In the genomic region with DNA sequence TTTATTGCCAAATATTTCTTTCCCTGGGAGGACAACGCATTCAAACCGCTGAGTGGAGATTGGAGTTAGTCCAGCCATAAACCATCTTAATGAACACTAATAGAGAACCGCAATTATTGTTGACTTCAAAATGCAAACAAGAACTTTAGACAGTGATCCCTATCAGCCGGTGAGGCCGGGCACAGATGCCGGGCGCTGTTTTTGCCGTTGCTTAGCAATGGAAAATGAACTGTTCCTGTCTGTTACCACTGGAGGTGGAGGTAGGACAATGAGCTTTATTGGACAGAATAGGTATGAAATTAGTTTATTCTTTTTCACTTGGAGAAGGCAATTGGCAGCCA, we compare ENCODE assay signal across 1 cellular context.
TF ChIP-seq lines count a peak whose summit lies in the region.

No MANE protein-coding gene starts in this region.

TF ChIP-seq in HCT116, 20 proteins besides CTCF, POLR2A, EP300 and RAD21 (continued from another document):
- TF ChIP-seq, protein P1, sequence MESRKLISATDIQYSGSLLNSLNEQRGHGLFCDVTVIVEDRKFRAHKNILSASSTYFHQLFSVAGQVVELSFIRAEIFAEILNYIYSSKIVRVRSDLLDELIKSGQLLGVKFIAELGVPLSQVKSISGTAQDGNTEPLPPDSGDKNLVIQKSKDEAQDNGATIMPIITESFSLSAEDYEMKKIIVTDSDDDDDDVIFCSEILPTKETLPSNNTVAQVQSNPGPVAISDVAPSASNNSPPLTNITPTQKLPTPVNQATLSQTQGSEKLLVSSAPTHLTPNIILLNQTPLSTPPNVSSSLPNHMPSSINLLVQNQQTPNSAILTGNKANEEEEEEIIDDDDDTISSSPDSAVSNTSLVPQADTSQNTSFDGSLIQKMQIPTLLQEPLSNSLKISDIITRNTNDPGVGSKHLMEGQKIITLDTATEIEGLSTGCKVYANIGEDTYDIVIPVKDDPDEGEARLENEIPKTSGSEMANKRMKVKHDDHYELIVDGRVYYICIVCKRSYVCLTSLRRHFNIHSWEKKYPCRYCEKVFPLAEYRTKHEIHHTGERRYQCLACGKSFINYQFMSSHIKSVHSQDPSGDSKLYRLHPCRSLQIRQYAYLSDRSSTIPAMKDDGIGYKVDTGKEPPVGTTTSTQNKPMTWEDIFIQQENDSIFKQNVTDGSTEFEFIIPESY (IDR thresholded peaks at IDR 0.05; ENCODE audit: extremely low read depth, insufficient replicate concordance, low read length), result no peak
